Comparison of ENCODE assay signal across 17 cellular contexts in the genomic region with DNA sequence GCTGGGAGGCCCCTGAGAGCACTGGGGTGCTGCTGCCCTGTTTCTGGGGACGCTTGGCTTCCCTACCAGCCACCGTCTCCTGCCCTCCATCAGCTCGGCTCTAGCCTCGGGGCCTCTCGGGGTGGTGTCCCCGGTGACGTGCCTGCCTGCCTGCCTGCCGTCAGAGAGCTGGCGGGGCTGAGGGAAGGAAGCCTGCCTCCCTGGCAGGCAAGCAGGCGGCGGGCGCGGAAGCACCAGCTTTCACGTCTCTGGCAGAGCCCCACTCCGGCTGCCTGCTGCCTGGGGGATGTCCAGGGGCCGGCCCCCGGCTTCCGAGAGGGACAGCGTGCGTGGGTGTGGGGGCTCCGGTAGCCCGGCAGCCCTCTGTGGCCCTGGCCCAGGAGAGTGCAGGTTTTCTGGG. TPM values are rescaled to one million over a fixed set of nuclear protein-coding genes. Genes with fewer than 3 reads are reported as not detected.
A peak's percentile ranks its signal among the peaks of the same experiment; 100 is the strongest.
DNase-seq lines count a peak whose midpoint lies in the region; ATAC-seq and TF ChIP-seq lines count a peak whose summit lies in the region.
"Had no signal": no experiment of that assay in that cellular context is flagged by ENCODE, and none has a peak within 500 bp of the region (broad histone marks: within the 10 kb centered on the region; RNA-seq: fewer than 3 reads in every experiment).

No MANE protein-coding gene starts in this region.

- peaks cover 8% of the 10 kb centered on the region for H3K4me1 Mint-ChIP-seq in osteocyte (ENCODE audit: unreplicated experiment)
- H3K4me1 Mint-ChIP-seq: B cell had no signal

- H3K4me2 ChIP-seq in mesendoderm (ENCODE audit: low read length), result no peak overlapping the region

- no peaks in the 10 kb centered on the region for H3K36me3 ChIP-seq in mucosa of descending colon (ENCODE audit: low read depth)
- H3K36me3 ChIP-seq in mesendoderm (ENCODE audit: control insufficient read depth, insufficient read depth, low read length), result no peaks in the 10 kb centered on the region

- H3K27me3 ChIP-seq in mesendoderm (ENCODE audit: insufficient read depth, low read length, poor library complexity), result no peaks in the 10 kb centered on the region

- no peak overlapping the region for H3K4me3 Mint-ChIP-seq in osteocyte (ENCODE audit: unreplicated experiment)
- H3K4me3 Mint-ChIP-seq: activated T-helper 1 cell treated with anti-CD3 and anti-CD28 coated beads, Interleukin-12 subunit alpha, Interleukin-12 subunit beta, Interleukin-2, Interleukin-4 antibody, amounts not matched to agents 30 ng/mL and 10 ng/mL and 1 ng/mL, durations not matched to agents 14 hours and 24 hours and 36 hours; B cell had no signal

- no peak overlapping the region for H2BK120ac ChIP-seq in mesendoderm (ENCODE audit: low read depth, low read length)

- no peaks in the 10 kb centered on the region for H3K79me1 ChIP-seq in mesendoderm (ENCODE audit: low read length)

- no peak overlapping the region for H4K5ac ChIP-seq in mesendoderm (ENCODE audit: low read length)

- ATAC-seq in left cardiac atrium (peak; percentile 16 to 44), mucosa of descending colon (no peak)

- no peak overlapping the region for H3K23ac ChIP-seq in mesendoderm (ENCODE audit: low read length)

- H2BK5ac ChIP-seq in mesendoderm (ENCODE audit: low read length), result no peak overlapping the region

- H2AK5ac ChIP-seq in mesendoderm (ENCODE audit: low read length), result no peak overlapping the region

- H3K27me3 Mint-ChIP-seq in osteocyte (ENCODE audit: unreplicated experiment), result no peaks in the 10 kb centered on the region
- H3K27me3 Mint-ChIP-seq: B cell, progenitor cell of endocrine pancreas had no signal

- whole genome bisulfite sequencing in mesendoderm (ENCODE audit: extremely low coverage, insufficient coverage, low lambda C conversion rate), result no CpG with 5 or more reads among the region's 22 CpGs

- no peak overlapping the region for H3K56ac ChIP-seq in mesendoderm (ENCODE audit: low read length)

- peak; percentile 72 for DNase-seq in G401 (ENCODE audit: low spot score)
- DNase-seq in astrocyte of the hippocampus (ENCODE audit: low read depth, low spot score), result peak; percentile 69
- DNase-seq in left cardiac atrium, result no peak
- DNase-seq in putamen (ENCODE audit: low spot score), result peak; percentile 52
- DNase-seq in mucosa of descending colon, result no peak
- DNase-seq in osteocyte (ENCODE audit: extremely low spot score, unreplicated experiment), result no peak
- DNase-seq in posterior vena cava (ENCODE audit: low spot score), result no peak
- DNase-seq in mesendoderm, result no peak
- DNase-seq: activated CD4-positive, alpha-beta T cell treated with anti-CD3 and anti-CD28 coated beads, Interleukin-2, amount 50 U/mL, for 48 hours; effector CD8-positive, alpha-beta T cell; HCEC 1CT; NCI-H226; stimulated activated CD4-positive, alpha-beta T cell treated with anti-CD3 and anti-CD28 coated beads, Interleukin-1b, Interleukin-23, amount 100 ng/mL, for 48 hours; T-helper 9 cell had no signal

- H3K27ac Mint-ChIP-seq in osteocyte (ENCODE audit: unreplicated experiment), result no peak overlapping the region
- H3K27ac Mint-ChIP-seq: activated T-helper 1 cell treated with anti-CD3 and anti-CD28 coated beads, Interleukin-12 subunit alpha, Interleukin-12 subunit beta, Interleukin-2, Interleukin-4 antibody, amounts not matched to agents 30 ng/mL and 10 ng/mL and 1 ng/mL, durations not matched to agents 14 hours and 24 hours and 36 hours; B cell; progenitor cell of endocrine pancreas had no signal

- H3K4ac ChIP-seq in mesendoderm (ENCODE audit: low read depth, low read length), result no peak overlapping the region

- H3K9me3 ChIP-seq in mucosa of descending colon, result no peaks in the 10 kb centered on the region

- no peaks in the 10 kb centered on the region for H3K79me2 ChIP-seq in mesendoderm (ENCODE audit: control insufficient read depth, insufficient read depth, low read length)

- no peak overlapping the region for H3K27ac ChIP-seq in mesendoderm (ENCODE audit: low read depth, low read length)

- H4K8ac ChIP-seq in mesendoderm (ENCODE audit: low read depth, low read length), result no peak overlapping the region

- no peak overlapping the region for H2BK15ac ChIP-seq in mesendoderm (replicated peaks; ENCODE audit: low read depth)

- no peaks in the 10 kb centered on the region for H3K4me1 ChIP-seq in mucosa of descending colon (ENCODE audit: low read depth)
- no peaks in the 10 kb centered on the region for H3K4me1 ChIP-seq in mesendoderm (ENCODE audit: control insufficient read depth, low read depth, low read length)

- TF ChIP-seq CTCF in mucosa of descending colon (IDR thresholded peaks at IDR 0.05), result no peak
- TF ChIP-seq CTCF in osteocyte (IDR thresholded peaks at IDR 0.05), result no peak

- H3K9me3 Mint-ChIP-seq in osteocyte (ENCODE audit: unreplicated experiment), result no peaks in the 10 kb centered on the region
- H3K9me3 Mint-ChIP-seq: activated T-helper 1 cell treated with anti-CD3 and anti-CD28 coated beads, Interleukin-12 subunit alpha, Interleukin-12 subunit beta, Interleukin-2, Interleukin-4 antibody, amounts not matched to agents 30 ng/mL and 10 ng/mL and 1 ng/mL, durations not matched to agents 14 hours and 24 hours and 36 hours had no signal

- peaks cover 3% of the 10 kb centered on the region for H3K36me3 Mint-ChIP-seq in osteocyte (ENCODE audit: unreplicated experiment)

- H3K4me3 ChIP-seq in mucosa of descending colon (no peak overlapping the region), mesendoderm (ENCODE audit: low read length) (no peak overlapping the region)

- H3K9ac ChIP-seq in mesendoderm (ENCODE audit: low read length), result no peak overlapping the region

- in situ Hi-C loops in G401 (cut with HindIII; ENCODE audit: low sequenced_read_pairs), result no loop called here

- intact Hi-C loops in left cardiac atrium (cut with DNase I), result loop anchor here in 1 of 2 donors (5.0 kb wide), 1 partner anchor 56 kb away; no protein-coding TSS in a partner anchor
- intact Hi-C loops in mucosa of descending colon (cut with DNase I, micrococcal nuclease), result no loop called here
- intact Hi-C loops in posterior vena cava (cut with DNase I), result no loop called here

- H3K18ac ChIP-seq in mesendoderm (ENCODE audit: low read length), result no peak overlapping the region

RNA-seq across cellular contexts. Expression of a gene that starts 9.3 kb away (rescaled TPM):
- 57.8 and 109 TPM in 2 replicates for total RNA-seq in G401 (2014; rRNA removed; shearing (Covaris generic))
- total RNA-seq in left cardiac atrium (10 to 100 TPM; 27.2 to 37.2 TPM), mucosa of descending colon (100 to 1,000 TPM in 1 of 3 donors, 10 to 100 TPM in 2; 76.3 to 114 (median 81.3) TPM), osteocyte (29.4 and 31.7 TPM in 2 replicates), posterior vena cava (10 to 100 TPM; 30.9 to 31.7 TPM)
- polyA plus RNA-seq in mesendoderm (2013, experiment 1 of 2), result 59.9 TPM
- 60.0 TPM for polyA plus RNA-seq in mesendoderm (2013, experiment 2 of 2)

RNA-seq across cellular contexts. Expression of a gene that starts 9.8 kb away (rescaled TPM):
- 21.2 and 25.1 TPM in 2 replicates for total RNA-seq in G401 (2014; rRNA removed; shearing (Covaris generic))
- total RNA-seq in left cardiac atrium, result 1 to 10 TPM; 3.7 to 7.9 TPM
- total RNA-seq in mucosa of descending colon, result 10 to 100 TPM; 18.9 to 20.0 (median 19.8) TPM
- 9.4 and 9.8 TPM in 2 replicates for total RNA-seq in osteocyte
- total RNA-seq in posterior vena cava, result 1 to 10 TPM; 3.8 to 5.7 TPM
- 8.5 TPM for polyA plus RNA-seq in mesendoderm (2013, experiment 1 of 2)
- 8.7 TPM for polyA plus RNA-seq in mesendoderm (2013, experiment 2 of 2)

RNA-seq across cellular contexts. Expression of a gene that starts 18.1 kb away (rescaled TPM):
- 176 and 261 TPM in 2 replicates for total RNA-seq in G401 (2014; rRNA removed; shearing (Covaris generic))
- 1 to 10 TPM; 3.8 to 4.2 TPM for total RNA-seq in left cardiac atrium
- 1 to 10 TPM; 3.4 to 6.2 (median 4.2) TPM for total RNA-seq in mucosa of descending colon
- total RNA-seq in osteocyte, result 19.4 and 21.8 TPM in 2 replicates
- 1 to 10 TPM; 1.0 to 1.3 TPM for total RNA-seq in posterior vena cava
- 97.1 TPM for polyA plus RNA-seq in mesendoderm (2013, experiment 1 of 2)
- 102 TPM for polyA plus RNA-seq in mesendoderm (2013, experiment 2 of 2)

RNA-seq across cellular contexts. Expression of a gene that starts 24.2 kb away (rescaled TPM):
- total RNA-seq in G401 (2014; rRNA removed; shearing (Covaris generic)), result 131 and 135 TPM in 2 replicates
- total RNA-seq in left cardiac atrium (100 to 1,000 TPM; 132 to 161 TPM), mucosa of descending colon (100 to 1,000 TPM in 2 of 3 donors, 10 to 100 TPM in 1; 84.9 to 151 (median 124) TPM), osteocyte (69.0 and 71.0 TPM in 2 replicates), posterior vena cava (10 to 100 TPM; 44.1 to 52.1 TPM)
- polyA plus RNA-seq in mesendoderm (2013, experiment 1 of 2), result 34.8 TPM
- 34.4 TPM for polyA plus RNA-seq in mesendoderm (2013, experiment 2 of 2)

RNA-seq across cellular contexts. Expression of a gene that starts 35.9 kb away (rescaled TPM):
- total RNA-seq in G401 (2014; rRNA removed; shearing (Covaris generic)), result 37.6 and 42.0 TPM in 2 replicates
- 10 to 100 TPM; 16.9 to 24.4 TPM for total RNA-seq in left cardiac atrium
- 10 to 100 TPM; 33.1 to 35.2 (median 34.5) TPM for total RNA-seq in mucosa of descending colon
- total RNA-seq in osteocyte, result 45.9 and 47.1 TPM in 2 replicates
- total RNA-seq in posterior vena cava, result 10 to 100 TPM; 19.6 to 25.2 TPM
- polyA plus RNA-seq in mesendoderm (2013, experiment 1 of 2), result 24.2 TPM
- polyA plus RNA-seq in mesendoderm (2013, experiment 2 of 2), result 25.3 TPM

Comparison
In these comparisons a context has a peak if more than half of its experiments do, and no peak if none do; other contexts are left out.
1. DNase-seq: peak in G401 (single experiment), astrocyte of the hippocampus (single experiment) and putamen (single experiment); none in left cardiac atrium (single experiment), mucosa of descending colon (0 of 3), osteocyte (single experiment), posterior vena cava (single experiment) and mesendoderm (single experiment).